ENCODE assay signal across 13 cellular contexts in the genomic region with DNA sequence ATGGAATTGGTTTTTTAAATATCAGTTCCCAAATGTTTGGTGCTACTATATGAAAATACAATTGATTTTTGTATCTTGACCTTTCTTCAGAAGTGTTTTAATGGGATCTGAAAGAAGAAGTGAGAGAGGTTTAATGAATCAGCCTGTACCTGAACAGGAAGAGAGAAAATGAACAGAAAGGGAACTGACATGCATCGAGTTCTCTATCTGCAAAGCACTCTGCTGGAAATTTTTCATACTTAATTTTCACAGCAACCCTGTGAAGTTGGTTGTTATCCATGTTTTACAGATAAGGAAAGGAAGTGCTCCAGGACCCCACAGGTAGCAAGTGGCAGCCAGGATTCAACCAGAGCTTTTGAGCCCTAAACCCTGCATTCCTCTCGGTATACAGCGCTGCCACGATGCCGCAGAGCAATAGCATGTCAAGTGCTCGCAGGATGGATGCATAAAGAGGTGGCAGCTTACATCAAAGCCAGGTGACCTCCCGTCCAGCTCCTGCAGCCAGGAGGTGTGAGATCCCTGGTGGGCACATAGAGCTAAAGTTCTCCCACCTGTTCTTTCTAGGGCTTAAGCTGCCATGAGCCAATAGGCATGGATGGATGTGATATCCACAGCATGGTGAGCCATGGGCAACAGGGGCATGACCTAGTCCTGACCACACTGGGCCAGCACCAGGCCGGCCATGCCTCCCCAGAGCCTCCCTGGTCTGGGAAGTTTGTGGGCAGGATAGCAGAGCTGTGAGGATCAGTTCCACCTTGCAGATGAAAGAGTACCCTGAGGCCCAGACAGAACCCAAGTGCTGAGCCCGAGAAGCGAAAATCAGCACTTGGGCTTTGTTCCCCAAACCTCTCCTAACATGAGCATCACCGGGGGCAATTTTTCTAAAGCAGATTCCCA. TPM values are rescaled to one million over a fixed set of nuclear protein-coding genes. Genes with fewer than 3 reads are reported as not detected.
DNase-seq lines count a peak whose midpoint lies in the region; ATAC-seq and FAIRE-seq lines count a peak whose summit lies in the region.
"Had no signal": no experiment of that assay in that cellular context is flagged by ENCODE, and none has a peak within 500 bp of the region (broad histone marks: within the 10 kb centered on the region; RNA-seq: fewer than 3 reads in every experiment).

No MANE protein-coding gene starts in this region.

- FAIRE-seq in urothelium cell line (lab: Jason Lieb, UNC), result no peak

- ATAC-seq in GM18870 (IDR thresholded peaks at IDR 0.05; ENCODE audit: unreplicated experiment) (peak; percentile 51), GM21825 (IDR thresholded peaks at IDR 0.05; ENCODE audit: unreplicated experiment) (peak; percentile 48), HG03469 (IDR thresholded peaks at IDR 0.05; ENCODE audit: unreplicated experiment) (peak; percentile 45)
- ATAC-seq: psoas muscle had no signal

- DNase-seq in mesenteric fat pad (ENCODE audit: low spot score) (peak; percentile 62), HuH-7 (ENCODE audit: low spot score) (no peak), urothelium cell line (ENCODE audit: low spot score) (no peak), NCI-H526 (lab: John Stamatoyannopoulos, UW) (no peak), NCI-H2171 (lab: John Stamatoyannopoulos, UW) (no peak)
- DNase-seq: activated gamma-delta T cell, Caco-2, NCI-H2081 treated with DMSO at 0.1 percent for 48 hours, psoas muscle, T-helper 1 cell had no signal

RNA-seq across cellular contexts. Expression of a gene that starts 57.2 kb away (rescaled TPM):
- total RNA-seq in mesenteric fat pad, result not detected
- total RNA-seq: psoas muscle had no signal
